Comparison of ENCODE assay signal across 8 cellular contexts in the genomic region with DNA sequence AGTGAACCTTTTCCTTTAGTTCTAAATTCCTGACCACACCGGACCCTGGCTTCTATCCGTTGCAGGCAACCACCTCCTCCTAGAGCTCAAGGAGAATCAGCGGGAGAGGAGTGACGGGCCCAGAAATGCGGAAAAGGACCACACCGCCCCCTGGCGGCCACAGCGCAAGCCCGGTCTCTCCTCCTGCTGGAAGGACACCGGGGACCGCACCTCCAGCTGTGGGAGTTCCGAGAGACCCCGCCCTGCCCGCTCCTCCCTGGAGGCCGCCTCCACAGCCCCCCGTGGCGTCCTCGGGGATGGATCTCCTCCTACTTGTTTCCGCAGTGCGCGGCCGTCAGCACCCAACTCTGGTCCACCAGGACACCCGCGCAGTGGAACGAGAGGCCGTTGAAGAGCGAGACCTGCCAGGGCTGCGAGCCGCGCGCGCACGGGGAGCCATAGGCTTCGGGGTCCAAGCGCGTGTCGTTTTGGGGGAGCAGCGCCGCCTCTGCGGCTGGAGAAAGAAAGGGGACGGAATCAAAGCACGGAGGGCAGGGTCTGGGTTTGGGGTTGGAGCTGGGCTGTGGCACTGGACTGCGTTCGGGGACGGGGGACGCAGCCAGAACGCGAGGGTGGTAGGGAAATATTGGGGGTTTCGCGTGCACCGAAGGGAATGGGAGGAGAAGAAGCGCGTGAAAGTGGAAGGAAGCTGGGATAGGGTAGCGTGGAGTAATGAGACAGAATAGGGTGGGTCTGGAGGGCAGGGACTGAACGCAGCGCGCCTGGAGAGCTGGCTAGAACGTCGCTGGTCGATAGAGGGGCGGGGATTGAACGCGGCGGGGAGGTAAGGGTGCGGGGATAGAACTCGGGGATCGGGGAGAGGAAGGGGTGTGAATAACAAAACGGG. TPM values are rescaled to one million over a fixed set of nuclear protein-coding genes. Genes with fewer than 3 reads are reported as not detected.
DNase-seq lines count a peak whose midpoint lies in the region; TF ChIP-seq lines count a peak whose summit lies in the region.

No MANE protein-coding gene starts in this region.

- H3K27ac Mint-ChIP-seq in type B pancreatic cell = peak overlapping the region; percentile 41
- no peak overlapping the region for H3K27ac Mint-ChIP-seq in activated T-helper 1 cell treated with anti-CD3 and anti-CD28 coated beads, Interleukin-12 subunit alpha, Interleukin-12 subunit beta, Interleukin-2, Interleukin-4 antibody, amounts not matched to agents 30 ng/mL and 10 ng/mL and 1 ng/mL, durations not matched to agents 14 hours and 24 hours and 36 hours

- H3K4me3 Mint-ChIP-seq in type B pancreatic cell = peak overlapping the region; percentile 88
- no peak overlapping the region for H3K4me3 Mint-ChIP-seq in activated T-helper 1 cell treated with anti-CD3 and anti-CD28 coated beads, Interleukin-12 subunit alpha, Interleukin-12 subunit beta, Interleukin-2, Interleukin-4 antibody, amounts not matched to agents 30 ng/mL and 10 ng/mL and 1 ng/mL, durations not matched to agents 14 hours and 24 hours and 36 hours

- peak; percentile 2 for DNase-seq in SKM-1 treated with dmso at 0.1 percent for 144 hours (lab: John Stamatoyannopoulos, UW; ENCODE audit: unreplicated experiment)
- DNase-seq in SKM-1 (lab: John Stamatoyannopoulos, UW; ENCODE audit: unreplicated experiment) = no peak
- DNase-seq in NCI-H2227 treated with DMSO at 0.1 percent for 48 hours (lab: John Stamatoyannopoulos, UW) = peak; percentile 30
- DNase-seq in activated T-cell treated with anti-CD3 and anti-CD28 coated beads for 1 hour (ENCODE audit: low read depth) = peak; percentile 54
- peak; percentile 16 to 24 for DNase-seq in foreskin fibroblast
- peak; percentile 74 for DNase-seq in type B pancreatic cell (ENCODE audit: extremely low spot score, unreplicated experiment)
- no peak for DNase-seq in activated T-helper 1 cell treated with anti-CD3 and anti-CD28 coated beads, Interleukin-12 subunit alpha, Interleukin-12 subunit beta, Interleukin-2, Interleukin-4 antibody, amounts not matched to agents 30 ng/mL and 10 ng/mL and 1 ng/mL, durations not matched to agents 14 hours and 24 hours and 36 hours (ENCODE audit: low spot score)

- no peaks in the 10 kb centered on the region for H3K4me1 Mint-ChIP-seq in type B pancreatic cell (ENCODE audit: unreplicated experiment)
- H3K4me1 Mint-ChIP-seq in activated T-helper 1 cell treated with anti-CD3 and anti-CD28 coated beads, Interleukin-12 subunit alpha, Interleukin-12 subunit beta, Interleukin-2, Interleukin-4 antibody, amounts not matched to agents 30 ng/mL and 10 ng/mL and 1 ng/mL, durations not matched to agents 14 hours and 24 hours and 36 hours (ENCODE audit: low read depth) = peaks cover 12% of the 10 kb centered on the region

- H3K36me3 Mint-ChIP-seq in type B pancreatic cell = no peaks in the 10 kb centered on the region
- H3K36me3 Mint-ChIP-seq in activated T-helper 1 cell treated with anti-CD3 and anti-CD28 coated beads, Interleukin-12 subunit alpha, Interleukin-12 subunit beta, Interleukin-2, Interleukin-4 antibody, amounts not matched to agents 30 ng/mL and 10 ng/mL and 1 ng/mL, durations not matched to agents 14 hours and 24 hours and 36 hours (ENCODE audit: low read depth) = peaks cover 2% of the 10 kb centered on the region

- peaks cover 83% of the 10 kb centered on the region for H3K27me3 Mint-ChIP-seq in type B pancreatic cell
- peaks cover 57% of the 10 kb centered on the region for H3K27me3 Mint-ChIP-seq in activated T-helper 1 cell treated with anti-CD3 and anti-CD28 coated beads, Interleukin-12 subunit alpha, Interleukin-12 subunit beta, Interleukin-2, Interleukin-4 antibody, amounts not matched to agents 30 ng/mL and 10 ng/mL and 1 ng/mL, durations not matched to agents 14 hours and 24 hours and 36 hours (ENCODE audit: insufficient read depth)

- TF ChIP-seq CTCF in foreskin fibroblast (IDR thresholded peaks at IDR 0.05; ENCODE audit: low read depth, low read length) (peak; percentile 33), neutrophil (IDR thresholded peaks at IDR 0.05) (peak; percentile 35), type B pancreatic cell (conservative IDR thresholded peaks at IDR 0.05) (peak; percentile 76)

- no peak overlapping the region for H3K27ac ChIP-seq in neutrophil

- H3K27me3 ChIP-seq in neutrophil = peaks cover 83% of the 10 kb centered on the region

- no peaks in the 10 kb centered on the region for H3K9me3 Mint-ChIP-seq in type B pancreatic cell
- no peaks in the 10 kb centered on the region for H3K9me3 Mint-ChIP-seq in activated T-helper 1 cell treated with anti-CD3 and anti-CD28 coated beads, Interleukin-12 subunit alpha, Interleukin-12 subunit beta, Interleukin-2, Interleukin-4 antibody, amounts not matched to agents 30 ng/mL and 10 ng/mL and 1 ng/mL, durations not matched to agents 14 hours and 24 hours and 36 hours

- intact Hi-C loops in activated T-helper 1 cell treated with anti-CD3 and anti-CD28 coated beads, Interleukin-12 subunit alpha, Interleukin-12 subunit beta, Interleukin-2, Interleukin-4 antibody, amounts not matched to agents 30 ng/mL and 10 ng/mL and 1 ng/mL, durations not matched to agents 14 hours and 24 hours and 36 hours (cut with micrococcal nuclease) = no loop called here

- no peaks in the 10 kb centered on the region for H3K36me3 ChIP-seq in neutrophil

- no peak overlapping the region for H3K4me3 ChIP-seq in foreskin fibroblast (ENCODE audit: low read depth in 1 of 2, low read length in 2 of 2)
- no peak overlapping the region for H3K4me3 ChIP-seq in neutrophil (ENCODE audit: low read depth in 1 of 2, low read length in 1 of 2)

- peaks cover 0 to 10% of the 10 kb centered on the region in 2 experiments for H3K4me1 ChIP-seq in neutrophil (ENCODE audit: control insufficient read depth in 1 of 2, insufficient read depth in 1 of 2, low read depth in 1 of 2, low read length in 1 of 2)

- no peaks in the 10 kb centered on the region for H3K9me3 ChIP-seq in neutrophil

RNA-seq across cellular contexts. Expression of a gene that starts 2.5 kb away (rescaled TPM):
- 1.8 and 2.2 TPM in 2 replicates for total RNA-seq in type B pancreatic cell (ENCODE audit: low replicate concordance)
- total RNA-seq in activated T-helper 1 cell treated with anti-CD3 and anti-CD28 coated beads, Interleukin-12 subunit alpha, Interleukin-12 subunit beta, Interleukin-2, Interleukin-4 antibody, amounts not matched to agents 30 ng/mL and 10 ng/mL and 1 ng/mL, durations not matched to agents 14 hours and 24 hours and 36 hours = not detected in 2 replicates

RNA-seq across cellular contexts. Expression of a gene that starts 9.4 kb away (rescaled TPM):
- total RNA-seq in type B pancreatic cell (ENCODE audit: low replicate concordance) = 1.3 and 1.4 TPM in 2 replicates
- not detected in 2 replicates for total RNA-seq in activated T-helper 1 cell treated with anti-CD3 and anti-CD28 coated beads, Interleukin-12 subunit alpha, Interleukin-12 subunit beta, Interleukin-2, Interleukin-4 antibody, amounts not matched to agents 30 ng/mL and 10 ng/mL and 1 ng/mL, durations not matched to agents 14 hours and 24 hours and 36 hours

RNA-seq across cellular contexts. Expression of a gene that starts 15.6 kb away (rescaled TPM):
- 2.6 and 12.0 TPM in 2 replicates for total RNA-seq in type B pancreatic cell (ENCODE audit: low replicate concordance)
- not detected in 2 replicates for total RNA-seq in activated T-helper 1 cell treated with anti-CD3 and anti-CD28 coated beads, Interleukin-12 subunit alpha, Interleukin-12 subunit beta, Interleukin-2, Interleukin-4 antibody, amounts not matched to agents 30 ng/mL and 10 ng/mL and 1 ng/mL, durations not matched to agents 14 hours and 24 hours and 36 hours

RNA-seq across cellular contexts. Expression of a gene that starts 17.8 kb away (rescaled TPM):
- 0.83 and 1.6 TPM in 2 replicates for total RNA-seq in type B pancreatic cell (ENCODE audit: low replicate concordance)
- total RNA-seq in activated T-helper 1 cell treated with anti-CD3 and anti-CD28 coated beads, Interleukin-12 subunit alpha, Interleukin-12 subunit beta, Interleukin-2, Interleukin-4 antibody, amounts not matched to agents 30 ng/mL and 10 ng/mL and 1 ng/mL, durations not matched to agents 14 hours and 24 hours and 36 hours = not detected in 2 replicates

RNA-seq across cellular contexts. Expression of a gene that starts 33.3 kb away (rescaled TPM):
- 0.36 TPM in 1 of 2 replicates, not detected in the other for total RNA-seq in type B pancreatic cell (ENCODE audit: low replicate concordance)
- total RNA-seq in activated T-helper 1 cell treated with anti-CD3 and anti-CD28 coated beads, Interleukin-12 subunit alpha, Interleukin-12 subunit beta, Interleukin-2, Interleukin-4 antibody, amounts not matched to agents 30 ng/mL and 10 ng/mL and 1 ng/mL, durations not matched to agents 14 hours and 24 hours and 36 hours = not detected in 2 replicates

Comparison
In these comparisons a context has a peak if more than half of its experiments do, and no peak if none do; other contexts are left out.
1. DNase-seq: peak in SKM-1 treated with dmso at 0.1 percent for 144 hours (single experiment), NCI-H2227 treated with DMSO at 0.1 percent for 48 hours (single experiment), activated T-cell treated with anti-CD3 and anti-CD28 coated beads for 1 hour (single experiment), foreskin fibroblast (2 of 2) and type B pancreatic cell (single experiment); none in SKM-1 (single experiment) and activated T-helper 1 cell treated with anti-CD3 and anti-CD28 coated beads, Interleukin-12 subunit alpha, Interleukin-12 subunit beta, Interleukin-2, Interleukin-4 antibody, amounts not matched to agents 30 ng/mL and 10 ng/mL and 1 ng/mL, durations not matched to agents 14 hours and 24 hours and 36 hours (single experiment).
2. Peak in every context shown above with its lines, with median percentiles within 50 percentile points of each other: CTCF ChIP-seq.